Comparison of ENCODE assay signal across 8 cellular contexts in the genomic region with DNA sequence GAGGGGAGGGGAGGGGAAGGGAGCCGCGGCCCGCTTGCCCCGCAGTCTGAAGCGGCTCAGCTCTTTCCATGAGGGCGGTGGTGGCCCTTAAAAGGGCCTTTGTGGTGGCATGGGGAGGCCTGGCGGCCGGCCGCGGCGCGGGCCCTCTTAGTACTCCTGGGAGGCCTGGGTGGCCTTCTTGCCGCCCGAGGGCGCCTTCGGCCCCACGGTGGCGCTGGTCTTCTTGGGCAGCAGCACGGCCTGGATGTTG. TPM values are rescaled to one million over a fixed set of nuclear protein-coding genes. Genes with fewer than 3 reads are reported as not detected.
DNase-seq lines count a peak whose midpoint lies in the region; ATAC-seq, FAIRE-seq and TF ChIP-seq lines count a peak whose summit lies in the region.

No MANE protein-coding gene starts in this region.

- peak overlapping the region; percentile 93 for H3K4me3 Mint-ChIP-seq in activated CD4-positive, alpha-beta memory T cell treated with anti-CD3 and anti-CD28 coated beads, Interleukin-2, amount 10 ng/mL, durations not matched to agents 7 days and 5 days
- peak overlapping the region; percentile 90 to 97 (median 93) for H3K4me3 Mint-ChIP-seq in naive thymus-derived CD4-positive, alpha-beta T cell

- peaks cover 74% of the 10 kb centered on the region for H3K36me3 Mint-ChIP-seq in activated CD4-positive, alpha-beta memory T cell treated with anti-CD3 and anti-CD28 coated beads, Interleukin-2, amount 10 ng/mL, durations not matched to agents 7 days and 5 days (ENCODE audit: low read depth)
- peaks cover 4 to 40% (median 15%) of the 10 kb centered on the region in 5 donors for H3K36me3 Mint-ChIP-seq in naive thymus-derived CD4-positive, alpha-beta T cell

- CTCF ChIA-PET in activated CD4-positive, alpha-beta memory T cell treated with anti-CD3 and anti-CD28 coated beads, Interleukin-2, amount 10 ng/mL, durations not matched to agents 7 days and 5 days (lab: Charles Lee), result interaction anchor here (0.6 to 2.4 kb wide), 8 partner anchors 9 to 102 kb away, joined by 3 to 20 read pairs (median 4); partner anchors contain the start of genes C2CD2L, HMBS and VPS11
- CTCF ChIA-PET in naive thymus-derived CD4-positive, alpha-beta T cell (lab: Charles Lee), result interaction anchor here (0.6 to 1.6 kb wide), 5 partner anchors 9 to 28 kb away, joined by 3 to 6 read pairs (median 5); partner anchors contain the start of genes C2CD2L, HINFP and VPS11

- peak; percentile 36 for ATAC-seq in GM21390 (IDR thresholded peaks at IDR 0.05; ENCODE audit: unreplicated experiment)
- ATAC-seq in naive thymus-derived CD4-positive, alpha-beta T cell, result peak; percentile 63

- peak; percentile 59 for TF ChIP-seq CTCF in fibroblast of pulmonary artery (IDR thresholded peaks at IDR 0.05; ENCODE audit: low read length, missing control alignments)

- POLR2A ChIA-PET in activated CD4-positive, alpha-beta memory T cell treated with anti-CD3 and anti-CD28 coated beads, Interleukin-2, amount 10 ng/mL, durations not matched to agents 7 days and 5 days (lab: Charles Lee), result interaction anchor here (0.6 to 9.7 kb wide), 41 partner anchors 8 to 1107 kb away, joined by 3 to 219 read pairs (median 5); partner anchors contain the start of genes C2CD2L, CBL, CENATAC and DDX6
- POLR2A ChIA-PET in naive thymus-derived CD4-positive, alpha-beta T cell (lab: Charles Lee), result interaction anchor here (0.6 to 20.2 kb wide), 30 partner anchors 9 to 685 kb away, joined by 3 to 435 read pairs (median 4); partner anchors contain the start of genes ABCG4, C2CD2L, CBL and CENATAC

- no peak for FAIRE-seq in urothelium cell line (lab: Jason Lieb, UNC)

- H3K9me3 Mint-ChIP-seq in activated CD4-positive, alpha-beta memory T cell treated with anti-CD3 and anti-CD28 coated beads, Interleukin-2, amount 10 ng/mL, durations not matched to agents 7 days and 5 days, result no peaks in the 10 kb centered on the region
- H3K9me3 Mint-ChIP-seq in naive thymus-derived CD4-positive, alpha-beta T cell, result peaks cover 0 to 6% (median 0%) of the 10 kb centered on the region in 11 donors

- H3K4me3 ChIP-seq in HUES48 (ENCODE audit: low read depth, low read length), result peak overlapping the region; percentile 96
- peak overlapping the region; percentile 73 for H3K4me3 ChIP-seq in fibroblast of pulmonary artery (replicated peaks; ENCODE audit: low read depth, low read length)
- peak overlapping the region; percentile 94 for H3K4me3 ChIP-seq in naive thymus-derived CD4-positive, alpha-beta T cell (ENCODE audit: low read length)

- H3K27ac ChIP-seq in HUES48 (ENCODE audit: low read depth, low read length), result peak overlapping the region; percentile 89
- H3K27ac ChIP-seq in naive thymus-derived CD4-positive, alpha-beta T cell (ENCODE audit: low read depth, low read length), result peak overlapping the region; percentile 75

- peak; percentile 66 for DNase-seq in NCI-H2227 (lab: John Stamatoyannopoulos, UW; ENCODE audit: unreplicated experiment)
- DNase-seq in NCI-H2227 treated with DMSO at 0.1 percent for 48 hours (lab: John Stamatoyannopoulos, UW), result no peak
- peak; percentile 68 for DNase-seq in activated CD4-positive, alpha-beta memory T cell treated with anti-CD3 and anti-CD28 coated beads, Interleukin-2, amount 10 ng/mL, durations not matched to agents 7 days and 5 days
- DNase-seq in fibroblast of pulmonary artery (ENCODE audit: low read depth), result peak; percentile 87
- peak in 2 of 9 donors; percentile 57 to 75 for DNase-seq in naive thymus-derived CD4-positive, alpha-beta T cell
- peak; percentile 50 for DNase-seq in urothelium cell line (ENCODE audit: low spot score)

- H3K27me3 Mint-ChIP-seq in activated CD4-positive, alpha-beta memory T cell treated with anti-CD3 and anti-CD28 coated beads, Interleukin-2, amount 10 ng/mL, durations not matched to agents 7 days and 5 days, result no peaks in the 10 kb centered on the region
- H3K27me3 Mint-ChIP-seq in naive thymus-derived CD4-positive, alpha-beta T cell, result peaks cover 0 to 3% (median 0%) of the 10 kb centered on the region in 5 donors

- intact Hi-C loops in naive thymus-derived CD4-positive, alpha-beta T cell (cut with micrococcal nuclease), result loop anchor here (1.0 to 2.0 kb wide), 20 partner anchors 8 to 736 kb away; partner anchors contain the start of genes ABCG4 (in 2 of the 2), C2CD2L (in 2 of the 2), HINFP (in 2 of the 2) and HYOU1 (in 2 of the 2)

- H3K4me1 Mint-ChIP-seq in activated CD4-positive, alpha-beta memory T cell treated with anti-CD3 and anti-CD28 coated beads, Interleukin-2, amount 10 ng/mL, durations not matched to agents 7 days and 5 days, result peaks cover 69% of the 10 kb centered on the region
- peaks cover 16 to 65% (median 32%) of the 10 kb centered on the region in 7 donors for H3K4me1 Mint-ChIP-seq in naive thymus-derived CD4-positive, alpha-beta T cell

- peak overlapping the region; percentile 86 for H3K27ac Mint-ChIP-seq in activated CD4-positive, alpha-beta memory T cell treated with anti-CD3 and anti-CD28 coated beads, Interleukin-2, amount 10 ng/mL, durations not matched to agents 7 days and 5 days
- peak overlapping the region; percentile 82 to 96 (median 88) for H3K27ac Mint-ChIP-seq in naive thymus-derived CD4-positive, alpha-beta T cell

- H3K9ac ChIP-seq in HUES48 (ENCODE audit: low read depth, low read length), result peak overlapping the region; percentile 94

- no peaks in the 10 kb centered on the region for H3K27me3 ChIP-seq in HUES48 (ENCODE audit: control insufficient read depth, insufficient read depth, low read length)
- no peaks in the 10 kb centered on the region for H3K27me3 ChIP-seq in naive thymus-derived CD4-positive, alpha-beta T cell (ENCODE audit: control insufficient read depth in 2 of 2, insufficient read depth in 2 of 2, low read length in 2 of 2)

- no peaks in the 10 kb centered on the region for H3K9me3 ChIP-seq in HUES48 (ENCODE audit: control insufficient read depth, insufficient read depth, low read length)
- H3K9me3 ChIP-seq in naive thymus-derived CD4-positive, alpha-beta T cell (ENCODE audit: control insufficient read depth in 2 of 3, low read length in 3 of 3), result no peaks in the 10 kb centered on the region

- H3K36me3 ChIP-seq in HUES48 (ENCODE audit: control insufficient read depth, insufficient read depth, low read length), result peaks cover 71% of the 10 kb centered on the region
- H3K36me3 ChIP-seq in naive thymus-derived CD4-positive, alpha-beta T cell (ENCODE audit: control insufficient read depth in 2 of 3, insufficient read depth in 3 of 3, low read length in 3 of 3), result peaks cover 9 to 21% (median 17%) of the 10 kb centered on the region in 3 experiments

- H3K4me1 ChIP-seq in HUES48 (ENCODE audit: control insufficient read depth, insufficient read depth, low read length), result peaks cover 10% of the 10 kb centered on the region; the same call in 1 of the 2 replicates
- H3K4me1 ChIP-seq in naive thymus-derived CD4-positive, alpha-beta T cell (ENCODE audit: control insufficient read depth in 2 of 2, insufficient read depth in 2 of 2, low read length in 2 of 2), result peaks cover 7 to 21% of the 10 kb centered on the region in 2 donors

RNA-seq across cellular contexts. Expression of gene DPAGT1, which starts 6.9 kb away (rescaled TPM):
- 10 to 100 TPM; 57.3 to 58.4 TPM for total RNA-seq in activated CD4-positive, alpha-beta memory T cell treated with anti-CD3 and anti-CD28 coated beads, Interleukin-2, amount 10 ng/mL, durations not matched to agents 7 days and 5 days
- 10 to 100 TPM; 21.9 to 63.9 (median 37.9) TPM for total RNA-seq in naive thymus-derived CD4-positive, alpha-beta T cell
- polyA plus RNA-seq in naive thymus-derived CD4-positive, alpha-beta T cell, result 10 to 100 TPM; 25.0 to 32.6 TPM

RNA-seq across cellular contexts. Expression of gene HMBS, which starts 10.1 kb away (rescaled TPM):
- 10 to 100 TPM; 17.3 to 18.8 TPM for total RNA-seq in activated CD4-positive, alpha-beta memory T cell treated with anti-CD3 and anti-CD28 coated beads, Interleukin-2, amount 10 ng/mL, durations not matched to agents 7 days and 5 days
- 10 to 100 TPM in 1 of 5 experiments, 1 to 10 TPM in 4; 6.7 to 25.4 (median 7.7) TPM for total RNA-seq in naive thymus-derived CD4-positive, alpha-beta T cell
- polyA plus RNA-seq in naive thymus-derived CD4-positive, alpha-beta T cell, result 10 to 100 TPM; 20.8 to 25.3 TPM

RNA-seq across cellular contexts. Expression of gene C2CD2L, which starts 12.4 kb away (rescaled TPM):
- total RNA-seq in activated CD4-positive, alpha-beta memory T cell treated with anti-CD3 and anti-CD28 coated beads, Interleukin-2, amount 10 ng/mL, durations not matched to agents 7 days and 5 days, result 10 to 100 TPM; 28.5 to 29.2 TPM
- total RNA-seq in naive thymus-derived CD4-positive, alpha-beta T cell, result 10 to 100 TPM; 24.7 to 40.7 (median 36.1) TPM
- polyA plus RNA-seq in naive thymus-derived CD4-positive, alpha-beta T cell, result 10 to 100 TPM in 1 of 2 donors, 1 to 10 TPM in 1; 2.7 to 10.2 TPM

RNA-seq across cellular contexts. Expression of gene HINFP, which starts 26.6 kb away (rescaled TPM):
- 10 to 100 TPM; 36.6 to 36.7 TPM for total RNA-seq in activated CD4-positive, alpha-beta memory T cell treated with anti-CD3 and anti-CD28 coated beads, Interleukin-2, amount 10 ng/mL, durations not matched to agents 7 days and 5 days
- total RNA-seq in naive thymus-derived CD4-positive, alpha-beta T cell, result 10 to 100 TPM; 30.7 to 79.7 (median 42.7) TPM
- 10 to 100 TPM; 14.7 to 24.1 TPM for polyA plus RNA-seq in naive thymus-derived CD4-positive, alpha-beta T cell

RNA-seq across cellular contexts. Expression of gene VPS11, which starts 27.1 kb away (rescaled TPM):
- 10 to 100 TPM; 30.6 to 36.1 TPM for total RNA-seq in activated CD4-positive, alpha-beta memory T cell treated with anti-CD3 and anti-CD28 coated beads, Interleukin-2, amount 10 ng/mL, durations not matched to agents 7 days and 5 days
- 10 to 100 TPM; 39.0 to 73.9 (median 57.1) TPM for total RNA-seq in naive thymus-derived CD4-positive, alpha-beta T cell
- 10 to 100 TPM; 40.3 to 72.1 TPM for polyA plus RNA-seq in naive thymus-derived CD4-positive, alpha-beta T cell
